Comparison of ENCODE assay signal across 1 cellular context in genomic region chr19:17406039-17406886, GRCh38.
TF ChIP-seq lines count a peak whose summit lies in the region.

No MANE protein-coding gene starts in this region.

TF ChIP-seq in liver, 16 proteins besides CTCF, POLR2A, EP300 and RAD21 (continued from another document):
- TF ChIP-seq, protein P1, sequence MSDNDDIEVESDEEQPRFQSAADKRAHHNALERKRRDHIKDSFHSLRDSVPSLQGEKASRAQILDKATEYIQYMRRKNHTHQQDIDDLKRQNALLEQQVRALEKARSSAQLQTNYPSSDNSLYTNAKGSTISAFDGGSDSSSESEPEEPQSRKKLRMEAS (IDR thresholded peaks at IDR 0.05): no peak
- TF ChIP-seq SP1 (IDR thresholded peaks at IDR 0.05) (no peak), GABPA (IDR thresholded peaks at IDR 0.05 in 1 of 2, conservative IDR thresholded peaks at IDR 0.05 in 1 of 2) (no peak), ZBTB33 (IDR thresholded peaks at IDR 0.05) (no peak), JUND (IDR thresholded peaks at IDR 0.05) (no peak), EGR1 (IDR thresholded peaks at IDR 0.05; ENCODE audit: low read depth in 2 of 2) (no peak)
